1 cellular context compared by ENCODE assay signal in the genomic region with DNA sequence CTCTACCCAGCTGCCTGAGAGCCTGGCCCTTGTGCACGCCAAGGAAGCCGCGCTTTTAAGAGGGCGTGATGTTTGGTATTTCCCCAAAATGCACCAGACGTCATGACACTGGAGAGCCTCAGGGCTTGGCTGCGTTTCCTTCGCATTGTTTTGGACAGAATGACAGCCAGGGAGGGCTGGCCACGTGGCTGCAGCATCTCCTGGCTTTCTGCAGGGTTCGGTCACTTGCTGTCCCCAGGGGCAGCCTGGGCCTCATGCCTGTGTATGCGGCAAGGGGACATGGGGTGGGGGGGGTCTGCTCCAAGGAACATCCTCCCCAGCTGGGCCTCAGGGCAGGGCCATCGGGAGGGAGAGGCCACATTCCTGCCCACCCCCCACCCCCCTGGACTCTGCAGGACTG.
TF ChIP-seq lines count a peak whose summit lies in the region.

No MANE protein-coding gene starts in this region.

TF ChIP-seq in K562, 482 proteins besides CTCF, POLR2A, EP300 and RAD21:
- no peak for TF ChIP-seq CEBPG (CRISPR knock-in tag; IDR thresholded peaks at IDR 0.05)
- TF ChIP-seq CEBPG (tag; conservative IDR thresholded peaks at IDR 0.05 in 1 of 2, IDR thresholded peaks at IDR 0.05 in 1 of 2) = no peak
- TF ChIP-seq, protein P1, sequence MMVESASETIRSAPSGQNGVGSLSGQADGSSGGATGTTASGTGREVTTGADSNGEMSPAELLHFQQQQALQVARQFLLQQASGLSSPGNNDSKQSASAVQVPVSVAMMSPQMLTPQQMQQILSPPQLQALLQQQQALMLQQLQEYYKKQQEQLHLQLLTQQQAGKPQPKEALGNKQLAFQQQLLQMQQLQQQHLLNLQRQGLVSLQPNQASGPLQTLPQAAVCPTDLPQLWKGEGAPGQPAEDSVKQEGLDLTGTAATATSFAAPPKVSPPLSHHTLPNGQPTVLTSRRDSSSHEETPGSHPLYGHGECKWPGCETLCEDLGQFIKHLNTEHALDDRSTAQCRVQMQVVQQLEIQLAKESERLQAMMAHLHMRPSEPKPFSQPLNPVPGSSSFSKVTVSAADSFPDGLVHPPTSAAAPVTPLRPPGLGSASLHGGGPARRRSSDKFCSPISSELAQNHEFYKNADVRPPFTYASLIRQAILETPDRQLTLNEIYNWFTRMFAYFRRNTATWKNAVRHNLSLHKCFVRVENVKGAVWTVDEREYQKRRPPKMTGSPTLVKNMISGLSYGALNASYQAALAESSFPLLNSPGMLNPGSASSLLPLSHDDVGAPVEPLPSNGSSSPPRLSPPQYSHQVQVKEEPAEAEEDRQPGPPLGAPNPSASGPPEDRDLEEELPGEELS (CRISPR knock-in tag; IDR thresholded peaks at IDR 0.05; ENCODE audit: borderline replicate concordance) = no peak
- TF ChIP-seq KDM1A (IDR thresholded peaks at IDR 0.05) = no peak
- no peak for TF ChIP-seq TRIM28 (IDR thresholded peaks at IDR 0.05)
- no peak for TF ChIP-seq ZNF830 (CRISPR knock-in tag; IDR thresholded peaks at IDR 0.05)
- no peak for TF ChIP-seq ZSCAN32 (CRISPR knock-in tag; IDR thresholded peaks at IDR 0.05)
- TF ChIP-seq CCNT2 (IDR thresholded peaks at IDR 0.05; ENCODE audit: borderline replicate concordance, extremely low read depth, insufficient read length, low read depth, low read length) = no peak
- TF ChIP-seq CEBPB (tag; IDR thresholded peaks at IDR 0.05) = no peak
- TF ChIP-seq, protein P2, sequence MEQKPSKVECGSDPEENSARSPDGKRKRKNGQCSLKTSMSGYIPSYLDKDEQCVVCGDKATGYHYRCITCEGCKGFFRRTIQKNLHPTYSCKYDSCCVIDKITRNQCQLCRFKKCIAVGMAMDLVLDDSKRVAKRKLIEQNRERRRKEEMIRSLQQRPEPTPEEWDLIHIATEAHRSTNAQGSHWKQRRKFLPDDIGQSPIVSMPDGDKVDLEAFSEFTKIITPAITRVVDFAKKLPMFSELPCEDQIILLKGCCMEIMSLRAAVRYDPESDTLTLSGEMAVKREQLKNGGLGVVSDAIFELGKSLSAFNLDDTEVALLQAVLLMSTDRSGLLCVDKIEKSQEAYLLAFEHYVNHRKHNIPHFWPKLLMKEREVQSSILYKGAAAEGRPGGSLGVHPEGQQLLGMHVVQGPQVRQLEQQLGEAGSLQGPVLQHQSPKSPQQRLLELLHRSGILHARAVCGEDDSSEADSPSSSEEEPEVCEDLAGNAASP (IDR thresholded peaks at IDR 0.05) = no peak
- TF ChIP-seq, protein P3, sequence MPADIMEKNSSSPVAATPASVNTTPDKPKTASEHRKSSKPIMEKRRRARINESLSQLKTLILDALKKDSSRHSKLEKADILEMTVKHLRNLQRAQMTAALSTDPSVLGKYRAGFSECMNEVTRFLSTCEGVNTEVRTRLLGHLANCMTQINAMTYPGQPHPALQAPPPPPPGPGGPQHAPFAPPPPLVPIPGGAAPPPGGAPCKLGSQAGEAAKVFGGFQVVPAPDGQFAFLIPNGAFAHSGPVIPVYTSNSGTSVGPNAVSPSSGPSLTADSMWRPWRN (IDR thresholded peaks at IDR 0.05; ENCODE audit: low read depth) = no peak
- TF ChIP-seq KAT8 (IDR thresholded peaks at IDR 0.05; ENCODE audit: low read depth) = no peak
- no peak for TF ChIP-seq POU5F1 (IDR thresholded peaks at IDR 0.05; ENCODE audit: borderline replicate concordance, low read depth, low read length, partially characterized antibody)
- TF ChIP-seq CBX8 (IDR thresholded peaks at IDR 0.05; ENCODE audit: borderline replicate concordance, extremely low read depth, low read depth, low read length, poor library complexity, severe bottlenecking) = no peak
- no peak for TF ChIP-seq NFIC (IDR thresholded peaks at IDR 0.05)
- no peak for TF ChIP-seq KLF16 (IDR thresholded peaks at IDR 0.05)
- no peak for TF ChIP-seq ZNF668 (CRISPR knock-in tag; IDR thresholded peaks at IDR 0.05)
- TF ChIP-seq NFRKB (IDR thresholded peaks at IDR 0.05; ENCODE audit: low read depth) = no peak
- no peak for TF ChIP-seq GTF2E2 (tag; IDR thresholded peaks at IDR 0.05)
- no peak for TF ChIP-seq ARHGAP35 (IDR thresholded peaks at IDR 0.05; ENCODE audit: partially characterized antibody)
- TF ChIP-seq NBN (IDR thresholded peaks at IDR 0.05; ENCODE audit: low read depth) = no peak
- no peak for TF ChIP-seq TAF15 (IDR thresholded peaks at IDR 0.05; ENCODE audit: low read depth, low read length)
- TF ChIP-seq, protein P4, sequence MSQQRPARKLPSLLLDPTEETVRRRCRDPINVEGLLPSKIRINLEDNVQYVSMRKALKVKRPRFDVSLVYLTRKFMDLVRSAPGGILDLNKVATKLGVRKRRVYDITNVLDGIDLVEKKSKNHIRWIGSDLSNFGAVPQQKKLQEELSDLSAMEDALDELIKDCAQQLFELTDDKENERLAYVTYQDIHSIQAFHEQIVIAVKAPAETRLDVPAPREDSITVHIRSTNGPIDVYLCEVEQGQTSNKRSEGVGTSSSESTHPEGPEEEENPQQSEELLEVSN (IDR thresholded peaks at IDR 0.05; ENCODE audit: borderline replicate concordance in 1 of 2, extremely low read depth in 1 of 2, insufficient read depth in 1 of 2, insufficient read length in 1 of 2, low read depth in 1 of 2, low read length in 1 of 2, poor library complexity in 1 of 2, severe bottlenecking in 1 of 2) = peak in 1 of 2 experiments; percentile 18
- TF ChIP-seq TFAM (CRISPR knock-in tag; conservative IDR thresholded peaks at IDR 0.05) = no peak
- TF ChIP-seq, protein P5, sequence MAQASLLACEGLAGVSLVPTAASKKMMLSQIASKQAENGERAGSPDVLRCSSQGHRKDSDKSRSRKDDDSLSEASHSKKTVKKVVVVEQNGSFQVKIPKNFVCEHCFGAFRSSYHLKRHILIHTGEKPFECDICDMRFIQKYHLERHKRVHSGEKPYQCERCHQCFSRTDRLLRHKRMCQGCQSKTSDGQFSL (CRISPR knock-in tag; IDR thresholded peaks at IDR 0.05) = 0 out of 2 replicates have a peak, but pooled peaks have one; percentile 40
- TF ChIP-seq, protein P5 (tag; IDR thresholded peaks at IDR 0.05) = no peak
- TF ChIP-seq SMAD3 (CRISPR knock-in tag; conservative IDR thresholded peaks at IDR 0.05) = no peak
- no peak for TF ChIP-seq ZNF324 (CRISPR knock-in tag; IDR thresholded peaks at IDR 0.05)
- TF ChIP-seq MEF2D (tag; conservative IDR thresholded peaks at IDR 0.05; ENCODE audit: low read depth) = no peak
- no peak for TF ChIP-seq ZNF384 (IDR thresholded peaks at IDR 0.05; ENCODE audit: low read depth, low read length)
- no peak for TF ChIP-seq ZNF12 (CRISPR knock-in tag; IDR thresholded peaks at IDR 0.05)
- no peak for TF ChIP-seq PURB (CRISPR knock-in tag; IDR thresholded peaks at IDR 0.05; ENCODE audit: low read depth)
- TF ChIP-seq COPS2 (conservative IDR thresholded peaks at IDR 0.05) = no peak
- no peak for TF ChIP-seq NCOR1 (IDR thresholded peaks at IDR 0.05)
- TF ChIP-seq, protein P6, sequence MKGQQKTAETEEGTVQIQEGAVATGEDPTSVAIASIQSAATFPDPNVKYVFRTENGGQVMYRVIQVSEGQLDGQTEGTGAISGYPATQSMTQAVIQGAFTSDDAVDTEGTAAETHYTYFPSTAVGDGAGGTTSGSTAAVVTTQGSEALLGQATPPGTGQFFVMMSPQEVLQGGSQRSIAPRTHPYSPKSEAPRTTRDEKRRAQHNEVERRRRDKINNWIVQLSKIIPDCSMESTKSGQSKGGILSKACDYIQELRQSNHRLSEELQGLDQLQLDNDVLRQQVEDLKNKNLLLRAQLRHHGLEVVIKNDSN (CRISPR knock-in tag; IDR thresholded peaks at IDR 0.05) = peak; percentile 43; the same call in 1 of the 2 replicates
- TF ChIP-seq, protein P7, sequence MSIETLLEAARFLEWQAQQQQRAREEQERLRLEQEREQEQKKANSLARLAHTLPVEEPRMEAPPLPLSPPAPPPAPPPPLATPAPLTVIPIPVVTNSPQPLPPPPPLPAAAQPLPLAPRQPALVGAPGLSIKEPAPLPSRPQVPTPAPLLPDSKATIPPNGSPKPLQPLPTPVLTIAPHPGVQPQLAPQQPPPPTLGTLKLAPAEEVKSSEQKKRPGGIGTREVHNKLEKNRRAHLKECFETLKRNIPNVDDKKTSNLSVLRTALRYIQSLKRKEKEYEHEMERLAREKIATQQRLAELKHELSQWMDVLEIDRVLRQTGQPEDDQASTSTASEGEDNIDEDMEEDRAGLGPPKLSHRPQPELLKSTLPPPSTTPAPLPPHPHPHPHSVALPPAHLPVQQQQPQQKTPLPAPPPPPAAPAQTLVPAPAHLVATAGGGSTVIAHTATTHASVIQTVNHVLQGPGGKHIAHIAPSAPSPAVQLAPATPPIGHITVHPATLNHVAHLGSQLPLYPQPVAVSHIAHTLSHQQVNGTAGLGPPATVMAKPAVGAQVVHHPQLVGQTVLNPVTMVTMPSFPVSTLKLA (conservative IDR thresholded peaks at IDR 0.05) = peak; percentile 41 to 48
- TF ChIP-seq SMARCC2 (IDR thresholded peaks at IDR 0.05; ENCODE audit: low read depth) = no peak
